In genomic region chr2:208346756-208347155, GRCh38 we compare ENCODE assay signal across 17 cellular contexts. TPM values are rescaled to one million over a fixed set of nuclear protein-coding genes. Genes with fewer than 3 reads are reported as not detected.
DNase-seq lines count a peak whose midpoint lies in the region; ATAC-seq, FAIRE-seq and TF ChIP-seq lines count a peak whose summit lies in the region.
"Had no signal": no experiment of that assay in that cellular context is flagged by ENCODE, and none has a peak within 500 bp of the region (broad histone marks: within the 10 kb centered on the region; RNA-seq: fewer than 3 reads in every experiment).

No MANE protein-coding gene starts in this region.

- TF ChIP-seq EP300 in ovary (IDR thresholded peaks at IDR 0.05), result no peak

- no peak overlapping the region for H3K4me3 ChIP-seq in CD8-positive, alpha-beta T cell (ENCODE audit: low read depth, low read length)
- no peak overlapping the region for H3K4me3 ChIP-seq in right lobe of liver
- no peak overlapping the region for H3K4me3 ChIP-seq in trophoblast cell (ENCODE audit: low read depth, low read length)
- H3K4me3 ChIP-seq in right atrium auricular region, result no peak overlapping the region
- no peak overlapping the region for H3K4me3 ChIP-seq in foreskin fibroblast (ENCODE audit: low read depth in 1 of 2, low read length in 2 of 2)
- no peak overlapping the region for H3K4me3 ChIP-seq in ovary
- H3K4me3 ChIP-seq: A549 had no signal

- H4K12ac ChIP-seq in trophoblast cell (ENCODE audit: low read depth, low read length), result no peak overlapping the region

- H3K4me1 ChIP-seq in CD8-positive, alpha-beta T cell (ENCODE audit: insufficient read depth, low read length), result no peaks in the 10 kb centered on the region
- H3K4me1 ChIP-seq in right lobe of liver (peaks cover 0 to 39% (median 5%) of the 10 kb centered on the region in 4 donors), trophoblast cell (ENCODE audit: control insufficient read depth in 1 of 2, insufficient read depth in 2 of 2, low read length in 2 of 2) (no peaks in the 10 kb centered on the region), right atrium auricular region (no peaks in the 10 kb centered on the region), ovary (ENCODE audit: insufficient read depth) (no peaks in the 10 kb centered on the region)
- H3K4me1 ChIP-seq: A549 had no signal

- H3K27ac Mint-ChIP-seq in CD8-positive, alpha-beta T cell, result peak overlapping the region; percentile 62
- H3K27ac Mint-ChIP-seq: CD14-positive monocyte had no signal

- POLR2A ChIA-PET in CD8-positive, alpha-beta T cell (lab: Charles Lee), result no interaction called here

- H3K9me3 Mint-ChIP-seq in CD8-positive, alpha-beta T cell, result no peaks in the 10 kb centered on the region
- H3K9me3 Mint-ChIP-seq: CD14-positive monocyte had no signal

- CTCF ChIA-PET in CD8-positive, alpha-beta T cell (lab: Charles Lee), result interaction anchor here (1.1 to 1.2 kb wide), 2 partner anchors 9 to 51 kb away, joined by 3 to 4 read pairs; no protein-coding TSS in a partner anchor

- no peak overlapping the region for H3K4me2 ChIP-seq in trophoblast cell (ENCODE audit: low read length)
- H3K4me2 ChIP-seq: A549 had no signal

- H3K9me3 ChIP-seq in CD8-positive, alpha-beta T cell (ENCODE audit: low read length), result no peaks in the 10 kb centered on the region
- H3K9me3 ChIP-seq in right lobe of liver (no peaks in the 10 kb centered on the region), trophoblast cell (ENCODE audit: insufficient read depth, low read depth, low read length) (no peaks in the 10 kb centered on the region), right atrium auricular region (no peaks in the 10 kb centered on the region), ovary (no peaks in the 10 kb centered on the region)
- H3K9me3 ChIP-seq: A549 had no signal

- H2AFZ ChIP-seq in trophoblast cell (ENCODE audit: insufficient read depth, low read length, poor library complexity), result no peak overlapping the region

- FAIRE-seq in H54 (lab: Jason Lieb, UNC), result peak; percentile 38
- FAIRE-seq: A549, H1 had no signal

- no peak for ATAC-seq in CD8-positive, alpha-beta T cell
- peak; percentile 73 to 87 (median 80) for ATAC-seq in right lobe of liver
- ATAC-seq: A549 had no signal

- no peaks in the 10 kb centered on the region for H3K79me1 ChIP-seq in trophoblast cell (ENCODE audit: low read length)

- H3K36me3 Mint-ChIP-seq in CD8-positive, alpha-beta T cell, result peaks cover 79% of the 10 kb centered on the region

- H3K4ac ChIP-seq in trophoblast cell (ENCODE audit: low read depth, low read length), result no peak overlapping the region

- H3K36me3 ChIP-seq in CD8-positive, alpha-beta T cell (ENCODE audit: insufficient read depth, low read length), result peaks cover 38% of the 10 kb centered on the region
- H3K36me3 ChIP-seq in right lobe of liver (peaks cover 0 to 5% (median under 1%) of the 10 kb centered on the region in 4 donors), trophoblast cell (ENCODE audit: control insufficient read depth in 1 of 2, insufficient read depth in 2 of 2, low read length in 2 of 2) (peaks cover 10 to 12% of the 10 kb centered on the region in 2 experiments), right atrium auricular region (peaks cover 83% of the 10 kb centered on the region), ovary (no peaks in the 10 kb centered on the region)

- DNase-seq in CD8-positive, alpha-beta T cell, result no peak
- DNase-seq in H54 (ENCODE audit: insufficient read length, low spot score), result no peak
- no peak for DNase-seq in right lobe of liver
- DNase-seq in trophoblast cell, result no peak
- no peak for DNase-seq in right atrium auricular region (ENCODE audit: low spot score)
- no peak for DNase-seq in activated CD8-positive, alpha-beta memory T cell treated with anti-CD3 and anti-CD28 coated beads, Interleukin-2, amount 50 U/mL, for 48 hours
- DNase-seq in foreskin fibroblast, result no peak
- DNase-seq in ovary, result no peak
- DNase-seq: DMS53, GF-D8, HCEC 1CT, IMR-90 had no signal

- TF ChIP-seq POLR2A in H54 (IDR thresholded peaks at IDR 0.05; ENCODE audit: low read depth, low read length), result no peak
- no peak for TF ChIP-seq POLR2A in right lobe of liver (IDR thresholded peaks at IDR 0.05)
- TF ChIP-seq POLR2A in ovary (IDR thresholded peaks at IDR 0.05), result no peak

- no peaks in the 10 kb centered on the region for H3K79me2 ChIP-seq in trophoblast cell (ENCODE audit: control insufficient read depth, insufficient read depth, low read length, poor library complexity)

- H4K91ac ChIP-seq in trophoblast cell (ENCODE audit: low read depth, low read length), result no peak overlapping the region

- H2AK5ac ChIP-seq in trophoblast cell (ENCODE audit: low read length), result no peak overlapping the region

- H3K27ac ChIP-seq in CD8-positive, alpha-beta T cell (ENCODE audit: low read depth, low read length), result no peak overlapping the region
- H3K27ac ChIP-seq in right lobe of liver (peak overlapping the region in 2 of 3 donors; percentile 35 to 80), trophoblast cell (ENCODE audit: low read depth, low read length) (no peak overlapping the region), right atrium auricular region (no peak overlapping the region), ovary (no peak overlapping the region)
- H3K27ac ChIP-seq: A549 had no signal

- intact Hi-C loops in CD8-positive, alpha-beta T cell (cut with DNase I, micrococcal nuclease), result loop anchor here in 1 of 2 experiments (10.0 kb wide), 1 partner anchor 72 kb away; no protein-coding TSS in a partner anchor
- intact Hi-C loops in right lobe of liver (cut with DNase I), result no loop called here
- intact Hi-C loops in ovary (cut with DNase I), result no loop called here

- no peaks in the 10 kb centered on the region for H3K27me3 ChIP-seq in CD8-positive, alpha-beta T cell (ENCODE audit: insufficient read depth, low read length)
- H3K27me3 ChIP-seq in right lobe of liver (no peaks in the 10 kb centered on the region), trophoblast cell (ENCODE audit: insufficient read depth, low read length) (no peaks in the 10 kb centered on the region), right atrium auricular region (no peaks in the 10 kb centered on the region), ovary (no peaks in the 10 kb centered on the region)

- no peak for TF ChIP-seq CTCF in CD8-positive, alpha-beta T cell (IDR thresholded peaks at IDR 0.05)
- TF ChIP-seq CTCF in right lobe of liver (IDR thresholded peaks at IDR 0.05) (no peak), right atrium auricular region (IDR thresholded peaks at IDR 0.05) (no peak), foreskin fibroblast (IDR thresholded peaks at IDR 0.05; ENCODE audit: low read depth, low read length) (no peak), ovary (IDR thresholded peaks at IDR 0.05) (no peak)

- 38% methylated on average over 4 of the region's 4 CpGs for WGBS in right lobe of liver (ENCODE audit: insufficient coverage, low coverage, low lambda C conversion rate, missing lambda C conversion rate)
- WGBS in trophoblast cell (ENCODE audit: extremely low coverage, insufficient coverage, insufficient read length), result no CpG with 5 or more reads among the region's 4 CpGs
- WGBS in ovary, 3 donors, result 88 to 95% (median 94%) methylated on average over 4 of the region's 4 CpGs

- no peak overlapping the region for H3K4me3 Mint-ChIP-seq in CD8-positive, alpha-beta T cell
- H3K4me3 Mint-ChIP-seq: CD14-positive monocyte had no signal

- H3K27me3 Mint-ChIP-seq in CD8-positive, alpha-beta T cell (ENCODE audit: low read depth), result no peaks in the 10 kb centered on the region

- H4K8ac ChIP-seq in trophoblast cell (ENCODE audit: low read depth, low read length), result no peak overlapping the region

- no peak overlapping the region for H2BK120ac ChIP-seq in trophoblast cell (ENCODE audit: insufficient read depth, low read length, poor library complexity)

- H3K9ac ChIP-seq in trophoblast cell (ENCODE audit: low read length), result peak overlapping the region; percentile 53

- no peak overlapping the region for H2BK5ac ChIP-seq in trophoblast cell (ENCODE audit: low read depth, low read length, poor library complexity)

- H3K23ac ChIP-seq in trophoblast cell (ENCODE audit: low read length), result no peak overlapping the region

- H3K18ac ChIP-seq in trophoblast cell (ENCODE audit: low read length), result no peak overlapping the region

- H2BK12ac ChIP-seq in trophoblast cell (ENCODE audit: low read length), result no peak overlapping the region

- H3K14ac ChIP-seq in trophoblast cell (ENCODE audit: low read length), result no peak overlapping the region

- no peaks in the 10 kb centered on the region for H3K4me1 Mint-ChIP-seq in CD8-positive, alpha-beta T cell (ENCODE audit: low read depth)
- H3K4me1 Mint-ChIP-seq: CD14-positive monocyte had no signal

RNA-seq across cellular contexts. Expression of gene PTH2R, which starts 59.8 kb away (rescaled TPM):
- total RNA-seq in CD8-positive, alpha-beta T cell, result not detected
- total RNA-seq in right lobe of liver (under 1 TPM in 3 of 6 experiments, not detected in 3; 0.07 to 0.19 (median 0.16) TPM), right atrium auricular region (not detected), ovary (under 1 TPM in 1 of 7 donors, not detected in 6; 0.08 TPM)
- polyA plus RNA-seq in trophoblast cell (2013), result 0.01 TPM in 2 replicates
- polyA plus RNA-seq in ovary, result under 1 TPM; 0.05 to 0.07 TPM
- polyA plus RNA-seq: A549, AG04450, BJ, IMR-90 had no signal

Comparison
In these comparisons a context has a peak if more than half of its experiments do, and no peak if none do; other contexts are left out.
1. H3K27ac ChIP-seq: peak in right lobe of liver (2 of 3); none in CD8-positive, alpha-beta T cell (single experiment), trophoblast cell (single experiment), right atrium auricular region (0 of 2) and ovary (0 of 2).